21 cellular contexts compared by ENCODE assay signal in the genomic region with DNA sequence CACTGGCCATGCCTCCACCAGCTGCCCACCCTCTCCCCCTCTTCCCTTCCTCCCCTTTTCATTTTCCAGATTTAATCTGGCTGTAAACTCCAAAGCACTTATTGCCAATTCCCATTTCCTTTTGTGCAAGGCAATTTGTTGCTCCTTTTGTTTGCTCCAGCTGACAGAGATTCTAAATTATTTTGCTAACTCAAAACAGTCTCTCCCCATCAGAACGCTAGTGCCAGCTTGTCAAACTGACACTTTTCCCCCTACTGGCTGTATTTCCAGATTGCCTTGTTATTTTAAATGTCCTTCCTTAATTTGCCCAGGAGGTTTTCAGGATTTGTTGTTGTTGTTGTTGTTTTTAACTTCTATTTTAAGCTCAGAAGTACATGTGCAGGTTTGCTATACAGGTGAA. TPM values are rescaled to one million over a fixed set of nuclear protein-coding genes. Genes with fewer than 3 reads are reported as not detected.
"Had no signal": no experiment of that assay in that cellular context is flagged by ENCODE, and none has a peak within 500 bp of the region (broad histone marks: within the 10 kb centered on the region; RNA-seq: fewer than 3 reads in every experiment).

No MANE protein-coding gene starts in this region.

- FAIRE-seq: frontal cortex had no signal

- H3K4me1 ChIP-seq: left ventricle myocardium inferior, upper lobe of left lung had no signal

- H3K4me3 Mint-ChIP-seq: activated CD8-positive, alpha-beta T cell treated with anti-CD3 and anti-CD28 coated beads, Interleukin-2, amount 10 ng/mL, durations not matched to agents 7 days and 5 days; activated naive CD8-positive, alpha-beta T cell treated with anti-CD3 and anti-CD28 coated beads, Interleukin-2, amount 50 U/mL, for 24 hours; activated T-helper 1 cell treated with anti-CD3 and anti-CD28 coated beads, Interleukin-12 subunit alpha, Interleukin-12 subunit beta, Interleukin-2, Interleukin-4 antibody, amounts not matched to agents 30 ng/mL and 10 ng/mL and 1 ng/mL, durations not matched to agents 14 hours and 24 hours and 36 hours; mesothelial cell of epicardium; naive thymus-derived CD8-positive, alpha-beta T cell had no signal

- H3K27me3 ChIP-seq: spleen, upper lobe of left lung had no signal

- H3K36me3 Mint-ChIP-seq: mesothelial cell of epicardium; naive thymus-derived CD8-positive, alpha-beta T cell had no signal

- DNase-seq: activated CD4-positive, alpha-beta T cell treated with anti-CD3 and anti-CD28 coated beads for 1 hour; activated CD4-positive, alpha-beta T cell treated with anti-CD3 and anti-CD28 coated beads, Interleukin-2, amount 50 U/mL, for 1 hour; activated CD8-positive, alpha-beta T cell treated with anti-CD3 and anti-CD28 coated beads, Interleukin-2, amount 10 ng/mL, durations not matched to agents 7 days and 5 days; activated gamma-delta T cell; activated naive CD4-positive, alpha-beta T cell treated with anti-CD3 and anti-CD28 coated beads, Interleukin-2, amount 50 U/mL, for 16 hours; activated naive CD8-positive, alpha-beta T cell treated with anti-CD3 and anti-CD28 coated beads, Interleukin-2, amount 50 U/mL, for 24 hours; cerebellar nuclear complex; hypothalamus; left ventricle myocardium inferior; naive thymus-derived CD8-positive, alpha-beta T cell; retina; spleen; stimulated activated CD4-positive, alpha-beta T cell treated with anti-CD3 and anti-CD28 coated beads, Interleukin-4, amount 100 ng/mL, for 1 hour; stimulated activated naive CD4-positive, alpha-beta T cell; T-helper 9 cell; upper lobe of left lung had no signal

- H3K27me3 Mint-ChIP-seq: activated naive CD8-positive, alpha-beta T cell treated with anti-CD3 and anti-CD28 coated beads, Interleukin-2, amount 50 U/mL, for 24 hours; naive thymus-derived CD8-positive, alpha-beta T cell; progenitor cell of endocrine pancreas had no signal

- H3K27ac ChIP-seq: left ventricle myocardium inferior, spleen, thoracic aorta, upper lobe of left lung had no signal

- H3K4me1 Mint-ChIP-seq: activated naive CD8-positive, alpha-beta T cell treated with anti-CD3 and anti-CD28 coated beads, Interleukin-2, amount 50 U/mL, for 24 hours had no signal

- H3K36me3 ChIP-seq: left ventricle myocardium inferior, spleen, thoracic aorta, upper lobe of left lung had no signal

- ATAC-seq: activated CD8-positive, alpha-beta T cell treated with anti-CD3 and anti-CD28 coated beads, Interleukin-2, amount 10 ng/mL, durations not matched to agents 7 days and 5 days; activated naive CD8-positive, alpha-beta T cell treated with anti-CD3 and anti-CD28 coated beads, Interleukin-2, amount 50 U/mL, for 24 hours; naive thymus-derived CD8-positive, alpha-beta T cell had no signal

- H3K9me3 ChIP-seq: left ventricle myocardium inferior, spleen, thoracic aorta, upper lobe of left lung had no signal

- H3K9me3 Mint-ChIP-seq: activated naive CD8-positive, alpha-beta T cell treated with anti-CD3 and anti-CD28 coated beads, Interleukin-2, amount 50 U/mL, for 24 hours; activated T-helper 1 cell treated with anti-CD3 and anti-CD28 coated beads, Interleukin-12 subunit alpha, Interleukin-12 subunit beta, Interleukin-2, Interleukin-4 antibody, amounts not matched to agents 30 ng/mL and 10 ng/mL and 1 ng/mL, durations not matched to agents 14 hours and 24 hours and 36 hours; naive thymus-derived CD8-positive, alpha-beta T cell had no signal

- H3K4me3 ChIP-seq: left ventricle myocardium inferior, spleen, thoracic aorta, upper lobe of left lung had no signal

- H3K27ac Mint-ChIP-seq: activated CD8-positive, alpha-beta T cell treated with anti-CD3 and anti-CD28 coated beads, Interleukin-2, amount 10 ng/mL, durations not matched to agents 7 days and 5 days; activated naive CD8-positive, alpha-beta T cell treated with anti-CD3 and anti-CD28 coated beads, Interleukin-2, amount 50 U/mL, for 24 hours; activated T-helper 1 cell treated with anti-CD3 and anti-CD28 coated beads, Interleukin-12 subunit alpha, Interleukin-12 subunit beta, Interleukin-2, Interleukin-4 antibody, amounts not matched to agents 30 ng/mL and 10 ng/mL and 1 ng/mL, durations not matched to agents 14 hours and 24 hours and 36 hours; mesothelial cell of epicardium; naive thymus-derived CD8-positive, alpha-beta T cell; progenitor cell of endocrine pancreas had no signal

RNA-seq across cellular contexts. Expression of a gene that starts 58.9 kb away (rescaled TPM):
- total RNA-seq: thoracic aorta had no signal
